Comparison of ENCODE assay signal across 23 cellular contexts in the genomic region with DNA sequence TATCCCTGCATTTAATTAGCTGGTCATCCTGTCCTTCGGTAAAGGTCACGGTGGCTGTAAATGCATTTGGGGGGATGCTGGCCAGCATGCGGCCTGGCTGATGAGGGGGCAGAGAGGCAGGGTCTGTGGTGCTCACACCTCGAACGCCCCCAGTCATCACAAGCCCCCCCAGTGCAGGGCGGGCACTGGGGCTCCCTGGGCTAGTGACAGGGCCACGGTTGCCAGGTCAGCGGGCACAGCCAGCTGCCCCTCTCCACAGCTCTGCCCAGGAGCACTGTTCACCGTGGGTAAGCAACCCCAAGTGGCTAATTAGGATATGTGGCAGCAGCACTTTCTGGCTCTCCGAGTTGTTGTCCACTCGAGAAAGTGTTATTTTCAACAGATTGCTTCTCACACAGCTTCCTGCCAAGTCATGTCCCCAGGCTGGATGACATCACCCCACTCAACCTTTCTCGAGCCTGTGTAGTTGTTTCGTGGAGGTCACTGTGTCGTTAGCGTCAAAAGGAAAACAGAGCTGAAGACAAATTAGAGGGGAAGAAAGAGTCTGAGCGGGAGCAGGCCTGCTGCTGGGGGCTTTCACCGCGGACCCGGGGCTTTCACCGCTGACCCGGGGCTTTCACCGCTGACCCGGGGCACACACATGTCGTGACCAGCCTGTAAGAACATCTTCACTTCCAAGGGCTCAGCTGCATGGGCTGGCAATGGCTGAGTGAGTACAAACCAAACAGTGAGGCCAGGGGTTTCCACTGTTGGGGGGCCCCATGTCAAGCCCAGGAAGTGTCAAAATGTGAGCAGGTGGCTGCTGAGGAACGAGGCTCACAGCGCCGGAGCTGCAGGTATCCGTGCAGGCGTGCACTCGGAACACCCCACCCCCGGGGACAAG.
DNase-seq lines count a peak whose midpoint lies in the region; ATAC-seq and TF ChIP-seq lines count a peak whose summit lies in the region.
"Had no signal": no experiment of that assay in that cellular context is flagged by ENCODE, and none has a peak within 500 bp of the region (broad histone marks: within the 10 kb centered on the region; RNA-seq: fewer than 3 reads in every experiment).

No MANE protein-coding gene starts in this region.

- peaks cover 2% of the 10 kb centered on the region for H3K36me3 Mint-ChIP-seq in neural progenitor cell
- H3K36me3 Mint-ChIP-seq: CD8-positive, alpha-beta T cell had no signal

- no peak overlapping the region for H3K4me3 Mint-ChIP-seq in neural progenitor cell
- H3K4me3 Mint-ChIP-seq: CD8-positive, alpha-beta T cell; GM23338 had no signal

- H3K4me1 Mint-ChIP-seq in neural progenitor cell: peaks cover 12% of the 10 kb centered on the region
- H3K4me1 Mint-ChIP-seq: GM23338 had no signal

- H3K9me3 ChIP-seq in NT2/D1 (ENCODE audit: insufficient read depth, low read length): no peaks in the 10 kb centered on the region
- H3K9me3 ChIP-seq in heart right ventricle: no peaks in the 10 kb centered on the region
- H3K9me3 ChIP-seq in neural progenitor cell (ENCODE audit: low read depth): no peaks in the 10 kb centered on the region
- H3K9me3 ChIP-seq: mucosa of descending colon, prostate gland, upper lobe of right lung had no signal

- H3K79me2 ChIP-seq in neural progenitor cell (ENCODE audit: low read depth): no peaks in the 10 kb centered on the region

- H3K4me2 ChIP-seq in neural progenitor cell: no peak overlapping the region
- H3K4me2 ChIP-seq: GM23338, KMS-11 had no signal

- H3K27ac Mint-ChIP-seq in neural progenitor cell: peak overlapping the region; percentile 38
- H3K27ac Mint-ChIP-seq: CD8-positive, alpha-beta T cell; GM23338 had no signal

- H3F3A ChIP-seq in neural progenitor cell (ENCODE audit: low read depth): no peaks in the 10 kb centered on the region

- intact Hi-C loops in heart right ventricle (cut with DNase I): loop anchor here in 1 of 10 donors (10.0 kb wide), 1 partner anchor 65 kb away; no protein-coding TSS in a partner anchor

- ATAC-seq in heart right ventricle (peak in 5 of 8 donors; percentile 23 to 78 (median 63)), GM19351 (IDR thresholded peaks at IDR 0.05; ENCODE audit: unreplicated experiment) (no peak)
- ATAC-seq: CD8-positive, alpha-beta T cell; GM23338; mucosa of descending colon; upper lobe of right lung had no signal

- H3K36me3 ChIP-seq in NT2/D1 (ENCODE audit: insufficient read depth, insufficient read length, low read length) (no peaks in the 10 kb centered on the region), heart right ventricle (no peaks in the 10 kb centered on the region), neural progenitor cell (no peaks in the 10 kb centered on the region)
- H3K36me3 ChIP-seq: prostate gland, upper lobe of right lung had no signal

- no peaks in the 10 kb centered on the region for H4K20me1 ChIP-seq in neural progenitor cell (ENCODE audit: low read depth)

- peaks cover 16% of the 10 kb centered on the region for H3K4me1 ChIP-seq in NT2/D1 (ENCODE audit: insufficient read depth, insufficient read length)
- H3K4me1 ChIP-seq in heart right ventricle: no peaks in the 10 kb centered on the region
- no peaks in the 10 kb centered on the region for H3K4me1 ChIP-seq in neural progenitor cell
- H3K4me1 ChIP-seq: prostate gland, upper lobe of right lung had no signal

- H3K27ac ChIP-seq in heart right ventricle: no peak overlapping the region
- H3K27ac ChIP-seq in neural progenitor cell: no peak overlapping the region
- H3K27ac ChIP-seq: dorsolateral prefrontal cortex, KMS-11, prostate gland, skin epidermis, upper lobe of right lung had no signal

- no peaks in the 10 kb centered on the region for H3K27me3 Mint-ChIP-seq in neural progenitor cell (ENCODE audit: insufficient read depth, low read depth)

- no peaks in the 10 kb centered on the region for H3K9me3 Mint-ChIP-seq in neural progenitor cell
- H3K9me3 Mint-ChIP-seq: CD8-positive, alpha-beta T cell; GM23338 had no signal

- DNase-seq in ELF-1 (ENCODE audit: low read depth, low spot score): peak; percentile 40
- DNase-seq in NT2/D1 (ENCODE audit: low read depth, low spot score): no peak
- no peak for DNase-seq in heart right ventricle
- DNase-seq in neural progenitor cell (ENCODE audit: low spot score): no peak
- DNase-seq in activated T-cell treated with anti-CD3 and anti-CD28 coated beads, Interleukin-2, amount 50 U/mL, for 1 hour: no peak
- DNase-seq in NCI-H1092 (lab: John Stamatoyannopoulos, UW): no peak
- DNase-seq in central memory CD4-positive, alpha-beta T cell: no peak
- DNase-seq: activated CD4-positive, alpha-beta T cell treated with anti-CD3 and anti-CD28 coated beads, Interleukin-2, amount 50 U/mL, for 4 hours; activated CD4-positive, CD25-positive, alpha-beta regulatory T cell; activated naive CD4-positive, alpha-beta T cell treated with anti-CD3 and anti-CD28 coated beads, Interleukin-2, amount 50 U/mL, for 16 hours; amygdala; CD8-positive, alpha-beta T cell; dorsolateral prefrontal cortex; NCI-H2171 treated with DMSO at 0.1 percent for 48 hours; NCI-H526 treated with DMSO at 0.1 percent for 48 hours; stimulated activated CD4-positive, alpha-beta T cell treated with anti-CD3 and anti-CD28 coated beads, Interleukin-1b, Interleukin-23, amount 100 ng/mL, for 48 hours; upper lobe of right lung had no signal

- H3K4me3 ChIP-seq in NT2/D1 (ENCODE audit: insufficient read length, low read depth) (no peak overlapping the region), heart right ventricle (no peak overlapping the region), neural progenitor cell (no peak overlapping the region)
- H3K4me3 ChIP-seq: dorsolateral prefrontal cortex, GM23338, mucosa of descending colon, prostate gland, skin epidermis, upper lobe of right lung had no signal

- H3K9ac ChIP-seq in NT2/D1 (ENCODE audit: insufficient read length, low read depth) (peak overlapping the region; percentile 27), neural progenitor cell (no peak overlapping the region)
- H3K9ac ChIP-seq: KMS-11 had no signal

- H2AFZ ChIP-seq in neural progenitor cell (replicated peaks): no peak overlapping the region
- H2AFZ ChIP-seq: GM23338 had no signal

- no peak for TF ChIP-seq CTCF in heart right ventricle (IDR thresholded peaks at IDR 0.05)
- TF ChIP-seq CTCF in neural progenitor cell (IDR thresholded peaks at IDR 0.05): no peak

- H3K27me3 ChIP-seq in NT2/D1 (ENCODE audit: insufficient read depth, insufficient read length): peaks cover 91% of the 10 kb centered on the region
- peaks cover 0 to 15% (median 4%) of the 10 kb centered on the region in 7 donors for H3K27me3 ChIP-seq in heart right ventricle
- peaks cover 6% of the 10 kb centered on the region for H3K27me3 ChIP-seq in neural progenitor cell

- WGBS in heart right ventricle, 2 donors: 64 to 65% methylated on average over 31 of the region's 31 CpGs
